7 cellular contexts compared by ENCODE assay signal in the genomic region with DNA sequence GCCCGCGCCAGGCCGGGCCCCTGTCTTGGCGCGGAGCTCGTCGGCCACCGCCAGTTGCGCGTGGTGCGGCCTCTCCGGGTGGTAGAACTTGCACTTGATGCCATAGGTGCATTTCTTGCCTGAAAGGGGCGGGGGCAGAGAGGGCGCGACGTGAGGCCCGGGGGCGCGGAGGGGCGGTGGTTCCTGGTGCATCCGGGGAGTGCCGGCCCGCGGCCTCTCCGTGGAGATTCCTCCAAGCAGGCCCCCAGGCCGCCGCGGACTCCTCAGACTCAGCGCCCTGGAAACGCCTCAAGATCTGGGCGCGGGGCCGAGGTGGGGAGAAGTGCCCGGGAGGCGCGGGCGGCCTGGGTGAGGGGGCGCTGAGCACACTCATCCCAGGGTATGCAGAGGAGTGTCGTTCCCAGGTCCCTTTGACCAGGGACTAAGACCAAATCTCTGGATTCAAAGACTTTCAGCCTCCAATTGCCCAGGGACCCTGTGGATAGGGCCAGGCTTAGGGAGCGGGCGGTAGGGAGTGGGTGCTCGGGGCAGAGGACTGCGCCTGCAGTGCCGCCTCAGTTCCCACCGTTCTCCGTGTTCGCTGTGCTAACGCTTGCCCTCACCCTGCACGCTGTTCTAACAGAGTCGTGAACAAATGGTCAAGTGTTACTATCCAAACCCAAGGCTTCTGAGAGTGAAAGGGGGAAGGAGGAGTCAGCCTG. TPM values are rescaled to one million over a fixed set of nuclear protein-coding genes. Genes with fewer than 3 reads are reported as not detected.
DNase-seq lines count a peak whose midpoint lies in the region; ATAC-seq and TF ChIP-seq lines count a peak whose summit lies in the region.

No MANE protein-coding gene starts in this region.

- H3K4me1 ChIP-seq in Panc1 (ENCODE audit: control insufficient read depth, insufficient read depth, low read length) (peaks cover 11% of the 10 kb centered on the region; the same call in 1 of the 2 replicates), left lung (peaks cover 20 to 41% of the 10 kb centered on the region in 2 donors)

- H3K9me3 ChIP-seq in Panc1 (ENCODE audit: control insufficient read depth, insufficient read depth, low read depth, low read length), result no peaks in the 10 kb centered on the region
- no peaks in the 10 kb centered on the region for H3K9me3 ChIP-seq in left lung

- intact Hi-C loops in Panc1 (cut with micrococcal nuclease; ENCODE audit: unreplicated experiment) (no loop called here), left lung (cut with DNase I) (no loop called here)

- POLR2A ChIA-PET in Panc1 (lab: Charles Lee), result no interaction called here

- BruUV-seq in Panc1 (replicated peaks; lab: Mats Ljungman, UMichigan), result no TSS peak

- H3K9me3 Mint-ChIP-seq in stimulated activated naive CD8-positive, alpha-beta T cell treated with anti-CD3 and anti-CD28 coated beads, Interleukin-15, amount 100 ng/mL, for 72 hours, result no peaks in the 10 kb centered on the region

- H3K27ac ChIP-seq in Panc1 (ENCODE audit: low read length), result no peak overlapping the region
- no peak overlapping the region for H3K27ac ChIP-seq in left lung

- CTCF ChIA-PET in Panc1 (lab: Charles Lee), result no interaction called here

- no peak for DNase-seq in Panc1 (ENCODE audit: low read depth, low spot score)
- DNase-seq in choroid plexus epithelial cell (ENCODE audit: low read depth), result no peak
- peak; percentile 38 to 84 for DNase-seq in left lung
- DNase-seq in stimulated activated naive CD8-positive, alpha-beta T cell treated with anti-CD3 and anti-CD28 coated beads, Interleukin-15, amount 100 ng/mL, for 72 hours, result no peak
- DNase-seq in stimulated activated CD4-positive, alpha-beta T cell treated with anti-CD3 and anti-CD28 coated beads, Interleukin-4, amount 100 ng/mL, for 24 hours, result no peak
- no peak for DNase-seq in NCI-H128 (lab: John Stamatoyannopoulos, UW; ENCODE audit: unreplicated experiment)

- H3K27me3 ChIP-seq in Panc1 (ENCODE audit: control insufficient read depth, insufficient read depth, low read length) (no peaks in the 10 kb centered on the region), left lung (peaks cover 6 to 22% of the 10 kb centered on the region in 2 donors)

- ATAC-seq in Panc1, result peak; percentile 7; the same call in 1 of the 2 replicates
- peak; percentile 3 for ATAC-seq in left lung
- peak; percentile 25 for ATAC-seq in stimulated activated naive CD8-positive, alpha-beta T cell treated with anti-CD3 and anti-CD28 coated beads, Interleukin-15, amount 100 ng/mL, for 72 hours
- no peak for ATAC-seq in HG03039 (IDR thresholded peaks at IDR 0.05; ENCODE audit: unreplicated experiment)

- peak overlapping the region in 1 of 2 experiments; percentile 20; a peak in 2 of 4 replicates for H3K4me3 ChIP-seq in Panc1 (ENCODE audit: low read depth in 2 of 2, low read length in 2 of 2)
- H3K4me3 ChIP-seq in choroid plexus epithelial cell (ENCODE audit: low read depth, low read length), result peak overlapping the region; percentile 50
- peak overlapping the region; percentile 38 to 43 for H3K4me3 ChIP-seq in left lung

- no peak overlapping the region for H3K4me3 Mint-ChIP-seq in stimulated activated naive CD8-positive, alpha-beta T cell treated with anti-CD3 and anti-CD28 coated beads, Interleukin-15, amount 100 ng/mL, for 72 hours

- H3K36me3 ChIP-seq in Panc1 (ENCODE audit: control insufficient read depth, insufficient read depth, low read length) (no peaks in the 10 kb centered on the region), left lung (no peaks in the 10 kb centered on the region)

- in situ Hi-C loops in Panc1 (cut with HindIII; ENCODE audit: low pct_unique_long_range_greater_than_20kb, low sequenced_read_pairs), result no loop called here

- no peaks in the 10 kb centered on the region for H3K27me3 Mint-ChIP-seq in stimulated activated naive CD8-positive, alpha-beta T cell treated with anti-CD3 and anti-CD28 coated beads, Interleukin-15, amount 100 ng/mL, for 72 hours

- peaks cover 42% of the 10 kb centered on the region for H3K4me1 Mint-ChIP-seq in stimulated activated naive CD8-positive, alpha-beta T cell treated with anti-CD3 and anti-CD28 coated beads, Interleukin-15, amount 100 ng/mL, for 72 hours

- TF ChIP-seq CTCF in Panc1 (IDR thresholded peaks at IDR 0.05) (no peak), choroid plexus epithelial cell (conservative IDR thresholded peaks at IDR 0.05; ENCODE audit: low read depth, low read length) (no peak), left lung (IDR thresholded peaks at IDR 0.05) (no peak)

- peak overlapping the region in 1 of 2 donors; percentile 59 for H3K27ac Mint-ChIP-seq in stimulated activated naive CD8-positive, alpha-beta T cell treated with anti-CD3 and anti-CD28 coated beads, Interleukin-15, amount 100 ng/mL, for 72 hours

RNA-seq across cellular contexts. Expression of a gene that starts 33.3 kb away (rescaled TPM):
- 0.26 TPM for total RNA-seq in Panc1 (2021; ENCODE audit: unreplicated experiment)
- not detected for polyA plus RNA-seq in Panc1 (2012; ENCODE audit: insufficient read length)
- total RNA-seq in left lung, result 1 to 10 TPM; 1.9 to 4.1 TPM

RNA-seq across cellular contexts. Expression of a gene that starts 51.4 kb away (rescaled TPM):
- 1.1 TPM for total RNA-seq in Panc1 (2021; ENCODE audit: unreplicated experiment)
- polyA plus RNA-seq in Panc1 (2012; ENCODE audit: insufficient read length), result not detected
- total RNA-seq in left lung, result 1 to 10 TPM; 2.1 to 2.7 TPM

Comparison
In these comparisons a context has a peak if more than half of its experiments do, and no peak if none do; other contexts are left out.
1. DNase-seq: peak in left lung (2 of 2); none in Panc1 (single experiment), choroid plexus epithelial cell (single experiment), stimulated activated naive CD8-positive, alpha-beta T cell treated with anti-CD3 and anti-CD28 coated beads, Interleukin-15, amount 100 ng/mL, for 72 hours (0 of 2), stimulated activated CD4-positive, alpha-beta T cell treated with anti-CD3 and anti-CD28 coated beads, Interleukin-4, amount 100 ng/mL, for 24 hours (single experiment) and NCI-H128 (single experiment).